31 cellular contexts compared by ENCODE assay signal in the genomic region with DNA sequence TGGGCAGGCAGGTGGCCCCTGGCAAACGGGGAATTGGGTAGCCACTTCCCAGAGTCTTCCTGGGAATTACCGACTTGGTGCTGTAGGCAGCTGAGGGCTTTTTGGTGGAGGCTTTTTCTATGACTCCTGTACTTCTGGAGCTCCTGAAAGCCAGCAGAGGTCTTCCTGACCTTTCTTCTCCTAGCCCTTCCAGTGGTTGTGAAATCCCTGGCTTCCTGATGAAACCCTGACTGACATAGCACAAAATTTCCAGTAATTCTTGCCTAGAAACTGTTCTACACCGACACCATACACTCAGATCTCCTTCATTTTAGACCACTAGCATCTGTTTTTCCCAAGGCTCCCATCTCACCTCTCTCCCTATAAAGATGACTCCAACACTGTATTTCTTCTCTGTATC.
"Had no signal": no experiment of that assay in that cellular context is flagged by ENCODE, and none has a peak within 500 bp of the region (broad histone marks: within the 10 kb centered on the region; RNA-seq: fewer than 3 reads in every experiment).

No MANE protein-coding gene starts in this region.

- H3K9ac ChIP-seq: KMS-11 had no signal

- H3K9me3 ChIP-seq: ascending aorta, body of pancreas, MG63, Peyer's patch, SJSA1 had no signal

- H3K9me3 Mint-ChIP-seq: activated CD8-positive, alpha-beta T cell treated with anti-CD3 and anti-CD28 coated beads for 36 hours; activated naive CD8-positive, alpha-beta T cell treated with anti-CD3 and anti-CD28 coated beads, Interleukin-2, amount 10 ng/mL, durations not matched to agents 7 days and 5 days; activated T-cell treated with anti-CD3 and anti-CD28 coated beads, Interleukin-2, amount 50 U/mL, for 72 hours; T-helper 2 cell treated with Interferon-gamma antibody and Interleukin-4, amounts not matched to agents 5 μg/mL and 100 μg/mL, for 36 hours had no signal

- H3K36me3 Mint-ChIP-seq: activated naive CD8-positive, alpha-beta T cell treated with anti-CD3 and anti-CD28 coated beads, Interleukin-2, amount 10 ng/mL, durations not matched to agents 7 days and 5 days had no signal

- H3K4me3 ChIP-seq: ascending aorta, body of pancreas, cardiac muscle cell, MG63, Peyer's patch, SJSA1 had no signal

- H3K4me3 Mint-ChIP-seq: activated CD8-positive, alpha-beta T cell treated with anti-CD3 and anti-CD28 coated beads for 36 hours; activated naive CD8-positive, alpha-beta T cell treated with anti-CD3 and anti-CD28 coated beads, Interleukin-2, amount 10 ng/mL, durations not matched to agents 7 days and 5 days; activated T-cell treated with anti-CD3 and anti-CD28 coated beads, Interleukin-2, amount 50 U/mL, for 72 hours; T-helper 2 cell treated with Interferon-gamma antibody and Interleukin-4, amounts not matched to agents 5 μg/mL and 100 μg/mL, for 36 hours had no signal

- H3K36me3 ChIP-seq: ascending aorta, cardiac muscle cell, MG63, Peyer's patch, SJSA1 had no signal

- ATAC-seq: activated CD4-positive, CD25-positive, alpha-beta regulatory T cell treated with anti-CD3 and anti-CD28 coated beads, Interleukin-2, amount 50 U/mL, for 24 hours; activated CD8-positive, alpha-beta T cell treated with anti-CD3 and anti-CD28 coated beads for 36 hours; activated T-cell treated with anti-CD3 and anti-CD28 coated beads, Interleukin-2, amount 50 U/mL, for 72 hours; body of pancreas; SK-N-SH treated with all-trans-retinoic acid at 6 μM for 48 hours had no signal

- H3K27me3 Mint-ChIP-seq: activated CD8-positive, alpha-beta T cell treated with anti-CD3 and anti-CD28 coated beads for 36 hours had no signal

- H3K4me1 ChIP-seq: ascending aorta, body of pancreas, Peyer's patch, SJSA1 had no signal

- H3K27ac Mint-ChIP-seq: activated CD8-positive, alpha-beta T cell treated with anti-CD3 and anti-CD28 coated beads for 36 hours; activated naive CD8-positive, alpha-beta T cell treated with anti-CD3 and anti-CD28 coated beads, Interleukin-2, amount 10 ng/mL, durations not matched to agents 7 days and 5 days; activated T-cell treated with anti-CD3 and anti-CD28 coated beads, Interleukin-2, amount 50 U/mL, for 72 hours; T-helper 2 cell treated with Interferon-gamma antibody and Interleukin-4, amounts not matched to agents 5 μg/mL and 100 μg/mL, for 36 hours had no signal

- H3K27ac ChIP-seq: ascending aorta, body of pancreas, cardiac muscle cell, KMS-11, Peyer's patch, RWPE1, SJSA1 had no signal

- DNase-seq: activated CD4-positive, alpha-beta T cell treated with anti-CD3 and anti-CD28 coated beads for 4 hours; activated CD8-positive, alpha-beta memory T cell treated with anti-CD3 and anti-CD28 coated beads, Interleukin-2, amount 50 U/mL, for 4 hours; activated CD8-positive, alpha-beta T cell treated with anti-CD3 and anti-CD28 coated beads for 36 hours; activated naive CD4-positive, alpha-beta T cell treated with anti-CD3 and anti-CD28 coated beads, Interleukin-2, amount 50 U/mL, for 16 hours; activated naive CD8-positive, alpha-beta T cell treated with anti-CD3 and anti-CD28 coated beads, Interleukin-2, amount 10 ng/mL, durations not matched to agents 7 days and 5 days; activated T-cell treated with anti-CD3 and anti-CD28 coated beads, Interleukin-2, amount 50 U/mL, for 72 hours; amniotic stem cell; body of pancreas; MG63; MV-4-11; NCI-H1092 treated with DMSO at 0.1 percent for 48 hours; NCI-H1417 treated with DMSO at 0.1 percent for 48 hours; NCI-H1694; NCI-H2029; NCI-H2107; NCI-H2171 treated with DMSO at 0.1 percent for 48 hours; NCI-H226; NCI-H510A; NCI-H526 treated with DMSO at 0.1 percent for 48 hours; NK-92 treated with Interleukin-12 subunit alpha and Interleukin-12 subunit beta, amount 100 ng/mL, for 24 hours; Peyer's patch; Right ventricle myocardium superior; SW 1271 had no signal

- H3K27me3 ChIP-seq: ascending aorta, body of pancreas, cardiac muscle cell, MG63, Peyer's patch had no signal

- H3K4me2 ChIP-seq: KMS-11 had no signal
